Comparison of ENCODE assay signal across 25 cellular contexts in the genomic region with DNA sequence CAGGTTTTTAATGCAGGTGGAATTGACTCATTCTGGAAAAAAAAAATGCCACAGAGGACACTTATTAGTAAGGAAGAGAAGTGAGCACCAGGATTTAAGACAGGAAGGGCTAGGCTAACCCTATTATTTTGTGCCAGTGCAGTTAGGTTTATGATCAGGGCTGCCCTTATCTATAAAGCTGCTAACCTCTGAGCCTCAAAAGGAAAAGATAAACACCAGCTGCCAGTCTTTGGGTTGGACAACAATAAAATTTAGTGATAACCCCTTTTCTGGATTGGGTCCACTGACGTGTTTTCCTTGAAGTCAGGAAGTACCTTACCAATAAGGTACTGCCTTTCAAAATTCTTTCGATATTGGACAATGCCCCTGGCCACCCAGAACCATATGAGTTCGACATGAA.
"Had no signal": no experiment of that assay in that cellular context is flagged by ENCODE, and none has a peak within 500 bp of the region (broad histone marks: within the 10 kb centered on the region; RNA-seq: fewer than 3 reads in every experiment).

No MANE protein-coding gene starts in this region.

- ATAC-seq: gastroesophageal sphincter; heart right ventricle; left cardiac atrium; left ventricle myocardium superior; natural killer cell treated with Interleukin-12 subunit alpha and Interleukin-12 subunit beta and Interleukin-15 and Interleukin-18, amount 100 ng/mL, for 72 hours; stimulated activated naive CD8-positive, alpha-beta T cell treated with anti-CD3 and anti-CD28 coated beads, Interleukin-15, amount 100 ng/mL, for 72 hours had no signal

- DNase-seq: cerebellar nuclear complex; dorsolateral prefrontal cortex; effector CD4-positive, alpha-beta T cell; foreskin fibroblast; heart right ventricle; hippocampal formation; left cardiac atrium; left ventricle myocardium superior; naive B cell; right lobe of liver; stimulated activated CD4-positive, alpha-beta T cell treated with anti-CD3 and anti-CD28 coated beads, Interleukin-12 subunit alpha, Interleukin-12 subunit beta, amount 100 ng/mL, for 4 hours; stimulated activated CD4-positive, alpha-beta T cell treated with anti-CD3 and anti-CD28 coated beads, Interleukin-1b, Interleukin-23, amount 100 ng/mL, for 48 hours; stimulated activated CD4-positive, alpha-beta T cell treated with anti-CD3 and anti-CD28 coated beads, Interleukin-4, amount 100 ng/mL, for 1 hour; stimulated activated CD8-positive, alpha-beta memory T cell treated with anti-CD3 and anti-CD28 coated beads, Interleukin-4, amount 100 ng/mL, for 48 hours; stimulated activated naive CD4-positive, alpha-beta T cell; stimulated activated naive CD8-positive, alpha-beta T cell treated with anti-CD3 and anti-CD28 coated beads, Interleukin-15, amount 100 ng/mL, for 72 hours; thyroid gland; trophoblast cell had no signal

- H3K9me3 ChIP-seq: gastroesophageal sphincter, heart right ventricle, neutrophil, right lobe of liver, suprapubic skin, thyroid gland had no signal

- H3K36me3 ChIP-seq: gastroesophageal sphincter, heart right ventricle, neutrophil, right lobe of liver, suprapubic skin, thyroid gland had no signal

- H3K27me3 ChIP-seq: dorsolateral prefrontal cortex, gastroesophageal sphincter, heart right ventricle, neutrophil, right lobe of liver, suprapubic skin, thyroid gland had no signal

- H3K27ac ChIP-seq: dorsolateral prefrontal cortex, gastroesophageal sphincter, heart right ventricle, neutrophil, parathyroid adenoma, right lobe of liver, suprapubic skin, thyroid gland had no signal

- H3K4me3 ChIP-seq: dorsolateral prefrontal cortex, gastroesophageal sphincter, heart right ventricle, lung, right lobe of liver, smooth muscle cell, suprapubic skin, thyroid gland had no signal

- H3K4me1 ChIP-seq: parathyroid adenoma, right lobe of liver, thyroid gland had no signal
